ENCODE assay signal across 11 cellular contexts in the genomic region with DNA sequence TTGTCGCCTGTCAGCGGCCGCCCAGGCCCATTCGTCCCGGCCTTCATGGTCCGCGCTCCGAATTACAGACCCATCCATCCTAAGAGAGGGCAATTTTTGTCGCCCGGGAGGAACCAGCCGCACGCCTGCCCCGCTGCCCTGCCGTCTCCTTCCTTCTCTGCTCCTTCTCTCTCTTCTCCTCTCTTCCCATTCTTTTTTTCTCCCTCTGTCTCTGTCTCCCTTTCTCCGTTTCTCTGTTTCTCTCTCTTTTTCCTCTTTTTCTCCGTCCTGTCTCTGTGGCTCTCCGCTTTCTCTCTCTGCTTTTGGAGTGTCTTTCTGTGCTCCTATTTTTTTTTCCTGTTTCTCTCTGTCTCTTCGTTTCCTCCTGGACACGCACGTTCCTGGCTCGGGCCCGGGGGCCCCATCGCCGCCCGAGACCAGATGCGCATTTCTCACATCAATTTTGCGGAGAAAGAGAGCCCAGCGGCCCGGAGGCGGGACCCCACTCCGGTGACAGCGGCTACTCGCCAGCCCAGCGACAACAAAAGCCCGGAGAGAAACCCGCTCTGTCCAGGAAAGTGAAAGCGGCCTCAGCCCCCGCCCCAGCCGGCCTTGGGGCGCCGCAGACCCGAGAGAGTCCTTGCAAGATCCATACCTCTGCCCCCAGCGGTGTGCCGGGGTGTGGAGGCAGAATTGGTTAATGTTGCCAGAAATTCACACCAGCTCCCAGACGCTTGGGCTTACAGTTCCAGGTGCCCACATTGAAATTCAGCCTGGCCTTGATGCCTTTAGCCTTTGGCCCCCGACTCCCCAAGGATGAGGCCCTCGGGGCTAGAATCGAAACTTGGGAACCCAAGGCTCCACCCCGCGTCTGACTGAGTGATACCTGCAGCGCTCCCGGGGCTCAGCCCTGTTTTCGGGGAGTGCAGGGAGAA. TPM values are rescaled to one million over a fixed set of nuclear protein-coding genes. Genes with fewer than 3 reads are reported as not detected.
DNase-seq lines count a peak whose midpoint lies in the region; ATAC-seq and TF ChIP-seq lines count a peak whose summit lies in the region.
"Had no signal": no experiment of that assay in that cellular context is flagged by ENCODE, and none has a peak within 500 bp of the region (broad histone marks: within the 10 kb centered on the region; RNA-seq: fewer than 3 reads in every experiment).

No MANE protein-coding gene starts in this region.

- H4K20me1 ChIP-seq in GM23248 (ENCODE audit: insufficient read depth): no peaks in the 10 kb centered on the region

- CTCF ChIA-PET in activated naive CD4-positive, alpha-beta T cell treated with anti-CD3 and anti-CD28 coated beads for 36 hours (lab: Charles Lee): interaction anchor here (0.6 kb wide), 1 partner anchor 11 kb away, joined by 3 read pairs; no protein-coding TSS in a partner anchor

- H3K9me2 ChIP-seq in GM23248 (ENCODE audit: insufficient read depth): no peaks in the 10 kb centered on the region

- H3K27me3 ChIP-seq in lower lobe of right lung (ENCODE audit: low read depth) (peaks cover 100% of the 10 kb centered on the region), GM23248 (replicated peaks; ENCODE audit: insufficient read depth) (peaks cover 93% of the 10 kb centered on the region)

- ATAC-seq in activated T-cell treated with anti-CD3 and anti-CD28 coated beads, Interleukin-2, amount 50 U/mL, for 72 hours (replicated peaks in 1 of 2): no peak
- no peak for ATAC-seq in lower lobe of right lung

- TF ChIP-seq CTCF in lower lobe of right lung (IDR thresholded peaks at IDR 0.05) (no peak), type B pancreatic cell (conservative IDR thresholded peaks at IDR 0.05) (no peak)

- no peaks in the 10 kb centered on the region for H3K9me3 ChIP-seq in lower lobe of right lung
- no peaks in the 10 kb centered on the region for H3K9me3 ChIP-seq in GM23248 (ENCODE audit: low read depth)

- no peaks in the 10 kb centered on the region for H3K9me3 Mint-ChIP-seq in activated naive CD4-positive, alpha-beta T cell treated with anti-CD3 and anti-CD28 coated beads, Interleukin-2, amount 50 U/mL, for 24 hours
- no peaks in the 10 kb centered on the region for H3K9me3 Mint-ChIP-seq in activated naive CD4-positive, alpha-beta T cell treated with anti-CD3 and anti-CD28 coated beads for 36 hours
- no peaks in the 10 kb centered on the region for H3K9me3 Mint-ChIP-seq in activated T-cell treated with anti-CD3 and anti-CD28 coated beads, Interleukin-2, amount 50 U/mL, for 72 hours
- no peaks in the 10 kb centered on the region for H3K9me3 Mint-ChIP-seq in type B pancreatic cell

- intact Hi-C loops in activated naive CD4-positive, alpha-beta T cell treated with anti-CD3 and anti-CD28 coated beads for 36 hours (cut with micrococcal nuclease): loop anchor here (10.0 kb wide), 2 partner anchors 480 to 570 kb away; a partner anchor contains a TSS
- intact Hi-C loops in lower lobe of right lung (cut with DNase I): no loop called here

- H3K4me3 Mint-ChIP-seq in activated naive CD4-positive, alpha-beta T cell treated with anti-CD3 and anti-CD28 coated beads, Interleukin-2, amount 50 U/mL, for 24 hours: peak overlapping the region; percentile 56
- no peak overlapping the region for H3K4me3 Mint-ChIP-seq in activated naive CD4-positive, alpha-beta T cell treated with anti-CD3 and anti-CD28 coated beads for 36 hours
- H3K4me3 Mint-ChIP-seq in activated T-cell treated with anti-CD3 and anti-CD28 coated beads, Interleukin-2, amount 50 U/mL, for 72 hours: peak overlapping the region; percentile 39 to 62
- H3K4me3 Mint-ChIP-seq in type B pancreatic cell: peak overlapping the region; percentile 71

- no peak overlapping the region for H3K9ac ChIP-seq in GM23248

- H2AFZ ChIP-seq in GM23248: no peak overlapping the region

- peaks cover 56% of the 10 kb centered on the region for H3K27me3 Mint-ChIP-seq in activated naive CD4-positive, alpha-beta T cell treated with anti-CD3 and anti-CD28 coated beads, Interleukin-2, amount 50 U/mL, for 24 hours
- H3K27me3 Mint-ChIP-seq in activated naive CD4-positive, alpha-beta T cell treated with anti-CD3 and anti-CD28 coated beads for 36 hours (ENCODE audit: low read depth): peaks cover 73% of the 10 kb centered on the region
- H3K27me3 Mint-ChIP-seq in activated T-cell treated with anti-CD3 and anti-CD28 coated beads, Interleukin-2, amount 50 U/mL, for 72 hours (ENCODE audit: low read depth): peaks cover 80% of the 10 kb centered on the region
- H3K27me3 Mint-ChIP-seq in type B pancreatic cell: peaks cover 86% of the 10 kb centered on the region

- H3F3A ChIP-seq in GM23248 (ENCODE audit: insufficient read depth): no peaks in the 10 kb centered on the region

- no peak overlapping the region for H3K4me2 ChIP-seq in GM23248 (ENCODE audit: unreplicated experiment)

- H3K4me1 Mint-ChIP-seq in activated naive CD4-positive, alpha-beta T cell treated with anti-CD3 and anti-CD28 coated beads, Interleukin-2, amount 50 U/mL, for 24 hours: peaks cover 41% of the 10 kb centered on the region
- peaks cover 44% of the 10 kb centered on the region for H3K4me1 Mint-ChIP-seq in activated naive CD4-positive, alpha-beta T cell treated with anti-CD3 and anti-CD28 coated beads for 36 hours (ENCODE audit: low read depth)
- H3K4me1 Mint-ChIP-seq in activated T-cell treated with anti-CD3 and anti-CD28 coated beads, Interleukin-2, amount 50 U/mL, for 72 hours (ENCODE audit: low read depth): peaks cover 31% of the 10 kb centered on the region
- H3K4me1 Mint-ChIP-seq in type B pancreatic cell (ENCODE audit: unreplicated experiment): peaks cover 25% of the 10 kb centered on the region

- in situ Hi-C loops in GM23248 (cut with MboI): no loop called here

- no peaks in the 10 kb centered on the region for H3K79me2 ChIP-seq in GM23248 (ENCODE audit: insufficient read depth)

- DNase-seq in activated naive CD4-positive, alpha-beta T cell treated with anti-CD3 and anti-CD28 coated beads for 36 hours: no peak
- no peak for DNase-seq in activated T-cell treated with anti-CD3 and anti-CD28 coated beads, Interleukin-2, amount 50 U/mL, for 72 hours
- no peak for DNase-seq in lower lobe of right lung
- DNase-seq in type B pancreatic cell (ENCODE audit: extremely low spot score, unreplicated experiment): no peak
- DNase-seq in NCI-H2107 treated with DMSO at 0.1 percent for 48 hours (lab: John Stamatoyannopoulos, UW; ENCODE audit: unreplicated experiment): no peak
- DNase-seq in dermis blood vessel endothelial cell: no peak
- DNase-seq in GM23248: no peak
- DNase-seq: activated naive CD4-positive, alpha-beta T cell treated with anti-CD3 and anti-CD28 coated beads, Interleukin-2, amount 50 U/mL, for 16 hours; NCI-H1048 had no signal

- H3K36me3 ChIP-seq in lower lobe of right lung: no peaks in the 10 kb centered on the region
- H3K36me3 ChIP-seq in GM23248 (ENCODE audit: low read depth): no peaks in the 10 kb centered on the region

- WGBS in GM23248 (ENCODE audit: low coverage in 1 of 2, low lambda C conversion rate in 2 of 2, missing lambda C conversion rate in 2 of 2), 2 experiments: 8% methylated on average over 44 to 53 of the region's 53 CpGs

- H3K27ac ChIP-seq in lower lobe of right lung (no peak overlapping the region), GM23248 (no peak overlapping the region)

- no peaks in the 10 kb centered on the region for H3K36me3 Mint-ChIP-seq in activated naive CD4-positive, alpha-beta T cell treated with anti-CD3 and anti-CD28 coated beads, Interleukin-2, amount 50 U/mL, for 24 hours
- no peaks in the 10 kb centered on the region for H3K36me3 Mint-ChIP-seq in activated naive CD4-positive, alpha-beta T cell treated with anti-CD3 and anti-CD28 coated beads for 36 hours (ENCODE audit: low read depth)
- H3K36me3 Mint-ChIP-seq in activated T-cell treated with anti-CD3 and anti-CD28 coated beads, Interleukin-2, amount 50 U/mL, for 72 hours (ENCODE audit: insufficient read depth in 2 of 2): peaks cover 0 to 2% of the 10 kb centered on the region in 2 donors
- peaks cover 4% of the 10 kb centered on the region for H3K36me3 Mint-ChIP-seq in type B pancreatic cell

- peak overlapping the region; percentile 8 for H3K27ac Mint-ChIP-seq in activated naive CD4-positive, alpha-beta T cell treated with anti-CD3 and anti-CD28 coated beads, Interleukin-2, amount 50 U/mL, for 24 hours
- no peak overlapping the region for H3K27ac Mint-ChIP-seq in activated naive CD4-positive, alpha-beta T cell treated with anti-CD3 and anti-CD28 coated beads for 36 hours
- H3K27ac Mint-ChIP-seq in activated T-cell treated with anti-CD3 and anti-CD28 coated beads, Interleukin-2, amount 50 U/mL, for 72 hours: peak overlapping the region; percentile 47
- H3K27ac Mint-ChIP-seq in type B pancreatic cell: no peak overlapping the region

- peaks cover 63% of the 10 kb centered on the region for H3K4me1 ChIP-seq in lower lobe of right lung
- H3K4me1 ChIP-seq in GM23248 (ENCODE audit: insufficient read depth): peaks cover 3% of the 10 kb centered on the region; the same call in 1 of the 2 replicates

- H3K4me3 ChIP-seq in lower lobe of right lung (peak overlapping the region; percentile 43), GM23248 (no peak overlapping the region)

RNA-seq across cellular contexts. Expression of a gene that starts 4.1 kb away (rescaled TPM):
- not detected for total RNA-seq in activated naive CD4-positive, alpha-beta T cell treated with anti-CD3 and anti-CD28 coated beads for 36 hours
- total RNA-seq in activated T-cell treated with anti-CD3 and anti-CD28 coated beads, Interleukin-2, amount 50 U/mL, for 72 hours: not detected
- total RNA-seq in lower lobe of right lung (not detected), type B pancreatic cell (ENCODE audit: low replicate concordance) (4.7 TPM in 1 of 2 replicates, not detected in the other), dermis blood vessel endothelial cell (not detected in 2 replicates)
- not detected in 2 replicates for total RNA-seq in GM23248 (2014; rRNA removed; shearing (Covaris generic))
- polyA plus RNA-seq in GM23248 (2016; fragmentation: Nextera tagmentation; extraction: Ambion mirVana): not detected in 2 replicates
- total RNA-seq: SK-MEL-5 had no signal

Comparison
In these comparisons a context has a peak if more than half of its experiments do, and no peak if none do; other contexts are left out.
1. H3K27ac Mint-ChIP-seq: peak in activated naive CD4-positive, alpha-beta T cell treated with anti-CD3 and anti-CD28 coated beads, Interleukin-2, amount 50 U/mL, for 24 hours (single experiment) and activated T-cell treated with anti-CD3 and anti-CD28 coated beads, Interleukin-2, amount 50 U/mL, for 72 hours (single experiment); none in activated naive CD4-positive, alpha-beta T cell treated with anti-CD3 and anti-CD28 coated beads for 36 hours (single experiment) and type B pancreatic cell (single experiment).